In genomic region chr2:11465110-11465484, GRCh38 we compare ENCODE assay signal across 8 cellular contexts. TPM values are rescaled to one million over a fixed set of nuclear protein-coding genes. Genes with fewer than 3 reads are reported as not detected.
A peak's percentile ranks its signal among the peaks of the same experiment; 100 is the strongest.
DNase-seq lines count a peak whose midpoint lies in the region; ATAC-seq and TF ChIP-seq lines count a peak whose summit lies in the region.

No MANE protein-coding gene starts in this region.

- peaks cover 22% of the 10 kb centered on the region for H3K36me3 Mint-ChIP-seq in activated CD4-positive, alpha-beta T cell treated with anti-CD3 and anti-CD28 coated beads for 36 hours (ENCODE audit: low read depth)

- peak overlapping the region; percentile 87 for H3K9ac ChIP-seq in adipocyte (ENCODE audit: low read length)

- H3K27ac ChIP-seq in left lung (peak overlapping the region; percentile 92 to 93), temporal lobe (ENCODE audit: low read depth, low read length) (peak overlapping the region; percentile 50)

- H3K4me1 Mint-ChIP-seq in activated CD4-positive, alpha-beta T cell treated with anti-CD3 and anti-CD28 coated beads for 36 hours = peaks cover 33% of the 10 kb centered on the region

- H3K27ac Mint-ChIP-seq in activated CD4-positive, alpha-beta T cell treated with anti-CD3 and anti-CD28 coated beads for 36 hours = peak overlapping the region; percentile 92

- H3K4me1 ChIP-seq in adipocyte (ENCODE audit: control insufficient read depth, insufficient read depth, low read length) = peaks cover 25% of the 10 kb centered on the region
- peaks cover 7 to 43% of the 10 kb centered on the region in 2 donors for H3K4me1 ChIP-seq in left lung

- no peaks in the 10 kb centered on the region for H3K27me3 Mint-ChIP-seq in activated CD4-positive, alpha-beta T cell treated with anti-CD3 and anti-CD28 coated beads for 36 hours

- intact Hi-C loops in activated CD4-positive, alpha-beta T cell treated with anti-CD3 and anti-CD28 coated beads for 36 hours (cut with DNase I, micrococcal nuclease) = loop anchor here (1.0 to 5.0 kb wide), 7 partner anchors 123 to 1018 kb away; partner anchors contain the start of genes LPIN1 (in 1 of the 2), ODC1 (in 1 of the 2), PDIA6 (in 1 of the 2) and ROCK2 (in 1 of the 2)
- intact Hi-C loops in left lung (cut with DNase I) = no loop called here

- peak overlapping the region; percentile 81 for H3K4me3 Mint-ChIP-seq in activated CD4-positive, alpha-beta T cell treated with anti-CD3 and anti-CD28 coated beads for 36 hours

- CTCF ChIA-PET in activated CD4-positive, alpha-beta T cell treated with anti-CD3 and anti-CD28 coated beads for 36 hours (lab: Charles Lee) = interaction anchor here (0.6 to 1.8 kb wide), 8 partner anchors 13 to 555 kb away, joined by 3 to 9 read pairs (median 3); a partner anchor contains a TSS

- no peaks in the 10 kb centered on the region for H3K9me3 Mint-ChIP-seq in activated CD4-positive, alpha-beta T cell treated with anti-CD3 and anti-CD28 coated beads for 36 hours (ENCODE audit: low read depth)

- H3K36me3 ChIP-seq in adipocyte (ENCODE audit: control insufficient read depth, insufficient read depth, low read length, severe bottlenecking) (peaks cover 16% of the 10 kb centered on the region), left lung (peaks cover 0 to 9% of the 10 kb centered on the region in 2 donors)

- no peak for TF ChIP-seq CTCF in left lung (IDR thresholded peaks at IDR 0.05)

- POLR2A ChIA-PET in activated CD4-positive, alpha-beta T cell treated with anti-CD3 and anti-CD28 coated beads for 36 hours (lab: Charles Lee) = no interaction called here

- no peak for ATAC-seq in activated CD4-positive, alpha-beta T cell treated with anti-CD3 and anti-CD28 coated beads for 36 hours
- no peak for ATAC-seq in left lung

- DNase-seq in activated CD4-positive, alpha-beta T cell treated with anti-CD3 and anti-CD28 coated beads for 36 hours = no peak
- DNase-seq in activated CD4-positive, alpha-beta T cell treated with anti-CD3 and anti-CD28 coated beads for 4 hours = no peak
- DNase-seq in adipocyte (ENCODE audit: low read depth) (no peak), left lung (no peak), EL (no peak), cerebellum (ENCODE audit: low spot score) (no peak), DMS79 treated with DMSO at 0.1 percent for 48 hours (lab: John Stamatoyannopoulos, UW) (no peak)

- H3K4me3 ChIP-seq in adipocyte (ENCODE audit: low read length) = peak overlapping the region; percentile 94
- H3K4me3 ChIP-seq in left lung = peak overlapping the region; percentile 72 to 77

- H3K9me3 ChIP-seq in adipocyte (ENCODE audit: control insufficient read depth, low read length) (no peaks in the 10 kb centered on the region), left lung (no peaks in the 10 kb centered on the region)

- H3K27me3 ChIP-seq in adipocyte (replicated peaks; ENCODE audit: control insufficient read depth, insufficient read depth, low read length) = no peaks in the 10 kb centered on the region
- H3K27me3 ChIP-seq in left lung = no peaks in the 10 kb centered on the region

RNA-seq across cellular contexts. Expression of gene E2F6, which starts 0.9 kb away (rescaled TPM):
- 10 to 100 TPM in 1 of 2 experiments, 1 to 10 TPM in 1; 7.2 to 10.6 TPM for total RNA-seq in activated CD4-positive, alpha-beta T cell treated with anti-CD3 and anti-CD28 coated beads for 36 hours
- total RNA-seq in left lung (10 to 100 TPM in 1 of 2 donors, 1 to 10 TPM in 1; 8.7 to 15.4 TPM), temporal lobe (8.9 TPM), cerebellum (11.2 TPM)

Comparison
In these comparisons a context has a peak if more than half of its experiments do, and no peak if none do; other contexts are left out.
1. intact Hi-C loops: an anchor here in activated CD4-positive, alpha-beta T cell treated with anti-CD3 and anti-CD28 coated beads for 36 hours (1.0 to 5.0 kb wide); none called in left lung.